26 cellular contexts compared by ENCODE assay signal in genomic region chr17:57511475-57512123, GRCh38.
DNase-seq lines count a peak whose midpoint lies in the region; ATAC-seq and TF ChIP-seq lines count a peak whose summit lies in the region.
"Had no signal": no experiment of that assay in that cellular context is flagged by ENCODE, and none has a peak within 500 bp of the region (broad histone marks: within the 10 kb centered on the region; RNA-seq: fewer than 3 reads in every experiment).

No MANE protein-coding gene starts in this region.

- BruUV-seq in PC-3 (replicated peaks; lab: Mats Ljungman, UMichigan), result no TSS peak

- H3K9me3 ChIP-seq in DND-41 (ENCODE audit: insufficient read depth, low read length, severe bottlenecking) (no peaks in the 10 kb centered on the region), HEK293 (ENCODE audit: control insufficient read depth, insufficient read depth, low read depth, low read length) (no peaks in the 10 kb centered on the region), PC-3 (ENCODE audit: low read length) (no peaks in the 10 kb centered on the region)
- H3K9me3 ChIP-seq: heart left ventricle, left lung, pancreas, right atrium auricular region, tibial nerve had no signal

- H3K4me1 ChIP-seq in DND-41 (ENCODE audit: insufficient read depth, low read length) (peaks cover 92% of the 10 kb centered on the region), HEK293 (ENCODE audit: control insufficient read depth, insufficient read depth, low read length) (peaks cover 6% of the 10 kb centered on the region), PC-3 (ENCODE audit: insufficient read depth, low read length) (peaks cover 8% of the 10 kb centered on the region; the same call in 1 of the 2 replicates)
- H3K4me1 ChIP-seq: left lung, pancreas had no signal

- CTCF ChIA-PET in HEK293 (lab: Yijun Ruan, JAX), result interaction anchor here (1.0 kb wide), 1 partner anchor 12 kb away, joined by 3 read pairs; no protein-coding TSS in a partner anchor
- CTCF ChIA-PET in PC-3 (lab: Charles Lee), result no interaction called here

- H3K27me3 Mint-ChIP-seq in brain (no peaks in the 10 kb centered on the region), nephron progenitor cell (ENCODE audit: low read depth, poor library complexity) (no peaks in the 10 kb centered on the region)
- H3K27me3 Mint-ChIP-seq: activated naive CD8-positive, alpha-beta T cell; CD4-positive, alpha-beta memory T cell; naive thymus-derived CD8-positive, alpha-beta T cell; stimulated activated naive CD8-positive, alpha-beta T cell treated with anti-CD3 and anti-CD28 coated beads, Interleukin-15, amount 100 ng/mL, for 72 hours had no signal

- H2AFZ ChIP-seq in DND-41 (ENCODE audit: low read depth, low read length) (no peak overlapping the region), PC-3 (ENCODE audit: low read length) (no peak overlapping the region)

- H3K9me2 ChIP-seq in PC-3 (replicated peaks; ENCODE audit: low read length), result no peaks in the 10 kb centered on the region

- H3K4me3 Mint-ChIP-seq in brain, result no peak overlapping the region
- H3K4me3 Mint-ChIP-seq in nephron progenitor cell, result no peak overlapping the region
- H3K4me3 Mint-ChIP-seq: activated naive CD8-positive, alpha-beta T cell; CD4-positive, alpha-beta memory T cell; naive thymus-derived CD8-positive, alpha-beta T cell; stimulated activated naive CD8-positive, alpha-beta T cell treated with anti-CD3 and anti-CD28 coated beads, Interleukin-15, amount 100 ng/mL, for 72 hours had no signal

- peaks cover 54% of the 10 kb centered on the region for H3K4me1 Mint-ChIP-seq in brain
- H3K4me1 Mint-ChIP-seq in nephron progenitor cell, result peaks cover 50% of the 10 kb centered on the region

- peak overlapping the region; percentile 70 for H3K27ac ChIP-seq in DND-41 (ENCODE audit: low read length)
- H3K27ac ChIP-seq in HEK293 (ENCODE audit: extremely low read depth, low read depth, low read length), result no peak overlapping the region
- H3K27ac ChIP-seq in PC-3 (ENCODE audit: low read length), result no peak overlapping the region
- H3K27ac ChIP-seq: epithelial cell of prostate, heart left ventricle, left lung, pancreas, right atrium auricular region, tibial nerve had no signal

- H3K4me2 ChIP-seq in DND-41 (ENCODE audit: insufficient read depth, low read length) (no peak overlapping the region), PC-3 (ENCODE audit: low read length) (no peak overlapping the region)

- peak; percentile 85 for ATAC-seq in DND-41 (ENCODE audit: insufficient read depth, low read depth)
- ATAC-seq in PC-3, result no peak
- ATAC-seq: heart left ventricle; left lung; naive thymus-derived CD8-positive, alpha-beta T cell; Panc1; pancreas; stimulated activated naive CD8-positive, alpha-beta T cell treated with anti-CD3 and anti-CD28 coated beads, Interleukin-15, amount 100 ng/mL, for 72 hours had no signal

- H3K27me3 ChIP-seq in DND-41 (ENCODE audit: insufficient read depth, low read length, poor library complexity) (no peaks in the 10 kb centered on the region), PC-3 (ENCODE audit: low read length) (no peaks in the 10 kb centered on the region)
- H3K27me3 ChIP-seq: heart left ventricle, left lung, pancreas, right atrium auricular region, tibial nerve had no signal

- peak overlapping the region; percentile 15; the same call in 1 of the 2 replicates for H3K9ac ChIP-seq in DND-41 (ENCODE audit: low read depth, low read length)
- no peak overlapping the region for H3K9ac ChIP-seq in PC-3 (ENCODE audit: low read length)

- H3F3A ChIP-seq in PC-3 (ENCODE audit: low read length, unreplicated experiment), result no peaks in the 10 kb centered on the region

- peak overlapping the region; percentile 44 to 87 (median 59) for H3K27ac Mint-ChIP-seq in brain
- H3K27ac Mint-ChIP-seq in nephron progenitor cell, result peak overlapping the region; percentile 90
- H3K27ac Mint-ChIP-seq: activated naive CD8-positive, alpha-beta T cell had no signal

- H3K79me2 ChIP-seq in DND-41 (ENCODE audit: insufficient read depth, low read length) (peaks cover 100% of the 10 kb centered on the region), PC-3 (ENCODE audit: low read length) (no peaks in the 10 kb centered on the region)

- TF ChIP-seq CTCF in DND-41 (IDR thresholded peaks at IDR 0.05; ENCODE audit: borderline replicate concordance, extremely low read depth, low read length, poor library complexity, severe bottlenecking), result no peak
- no peak for TF ChIP-seq CTCF in HEK293 (tag by site-specific recombination; IDR thresholded peaks at IDR 0.05)
- no peak for TF ChIP-seq CTCF in brain (conservative IDR thresholded peaks at IDR 0.05)
- TF ChIP-seq CTCF in nephron progenitor cell (IDR thresholded peaks at IDR 0.05), result no peak
- TF ChIP-seq CTCF in PC-3 (conservative IDR thresholded peaks at IDR 0.05; ENCODE audit: low read depth, low read length), result no peak

- H3K36me3 Mint-ChIP-seq in brain, result peaks cover 15% of the 10 kb centered on the region
- H3K36me3 Mint-ChIP-seq in nephron progenitor cell (ENCODE audit: low read depth), result peaks cover 40% of the 10 kb centered on the region

- H4K20me1 ChIP-seq in DND-41 (ENCODE audit: insufficient read depth, low read length) (peaks cover 6% of the 10 kb centered on the region; the same call in 1 of the 2 replicates), PC-3 (ENCODE audit: low read length) (no peaks in the 10 kb centered on the region)

- H3K9me3 Mint-ChIP-seq in brain (peaks cover 0 to 3% (median under 1%) of the 10 kb centered on the region in 5 experiments), nephron progenitor cell (no peaks in the 10 kb centered on the region)
- H3K9me3 Mint-ChIP-seq: CD4-positive, alpha-beta memory T cell; naive thymus-derived CD8-positive, alpha-beta T cell; stimulated activated naive CD8-positive, alpha-beta T cell treated with anti-CD3 and anti-CD28 coated beads, Interleukin-15, amount 100 ng/mL, for 72 hours had no signal

- H3K4me3 ChIP-seq in DND-41 (ENCODE audit: low read depth in 1 of 2, low read length in 2 of 2), result no peak overlapping the region
- no peak overlapping the region for H3K4me3 ChIP-seq in HEK293 (ENCODE audit: low read depth, low read length)
- no peak overlapping the region for H3K4me3 ChIP-seq in PC-3 (ENCODE audit: low read length)
- H3K4me3 ChIP-seq: heart left ventricle, left lung, pancreas, right atrium auricular region, tibial nerve had no signal

- peak; percentile 78 for DNase-seq in DND-41
- no peak for DNase-seq in nephron progenitor cell
- DNase-seq in PC-3, result no peak
- no peak for DNase-seq in cerebellar nuclear complex (lab: John Stamatoyannopoulos, UW)
- DNase-seq in hippocampal formation (lab: John Stamatoyannopoulos, UW), result no peak
- DNase-seq: CD4-positive, alpha-beta memory T cell; central memory CD4-positive, alpha-beta T cell; heart left ventricle; KG1; left lung; MV-4-11; naive thymus-derived CD8-positive, alpha-beta T cell; NCI-H146; NCI-H345; pancreas; SHP77 treated with DMSO at 0.1 percent for 48 hours; stimulated activated CD4-positive, alpha-beta T cell treated with anti-CD3 and anti-CD28 coated beads, Interleukin-4, amount 100 ng/mL, for 4 hours; stimulated activated naive CD8-positive, alpha-beta T cell treated with anti-CD3 and anti-CD28 coated beads, Interleukin-15, amount 100 ng/mL, for 72 hours; T-helper 9 cell had no signal

- H3K36me3 ChIP-seq in DND-41 (ENCODE audit: insufficient read depth, low read length), result peaks cover 85% of the 10 kb centered on the region
- no peaks in the 10 kb centered on the region; a peak in 1 of 3 replicates for H3K36me3 ChIP-seq in HEK293 (ENCODE audit: control insufficient read depth in 2 of 2, insufficient read depth in 1 of 2, low read length in 2 of 2)
- no peaks in the 10 kb centered on the region for H3K36me3 ChIP-seq in PC-3 (ENCODE audit: low read depth, low read length)
- H3K36me3 ChIP-seq: heart left ventricle, left lung, pancreas, right atrium auricular region, tibial nerve had no signal

- intact Hi-C loops in PC-3 (cut with micrococcal nuclease), result loop anchor here (10.0 kb wide), 1 partner anchor 137 kb away; no protein-coding TSS in a partner anchor

- POLR2A ChIA-PET in HEK293 (lab: Yijun Ruan, JAX) (interaction anchor here (0.5 kb wide), 1 partner anchor 225 kb away, joined by 4 read pairs; no protein-coding TSS in a partner anchor), PC-3 (lab: Charles Lee; ENCODE audit: unreplicated experiment) (no interaction called here)

TF ChIP-seq in HEK293, 187 proteins besides CTCF, POLR2A, EP300 and RAD21:
- peak; percentile 53 for TF ChIP-seq ZIC2 (tag by site-specific recombination; IDR thresholded peaks at IDR 0.05)
- TF ChIP-seq KLF16 (tag by site-specific recombination; IDR thresholded peaks at IDR 0.05), result no peak
